1 cellular context compared by ENCODE assay signal in the genomic region with DNA sequence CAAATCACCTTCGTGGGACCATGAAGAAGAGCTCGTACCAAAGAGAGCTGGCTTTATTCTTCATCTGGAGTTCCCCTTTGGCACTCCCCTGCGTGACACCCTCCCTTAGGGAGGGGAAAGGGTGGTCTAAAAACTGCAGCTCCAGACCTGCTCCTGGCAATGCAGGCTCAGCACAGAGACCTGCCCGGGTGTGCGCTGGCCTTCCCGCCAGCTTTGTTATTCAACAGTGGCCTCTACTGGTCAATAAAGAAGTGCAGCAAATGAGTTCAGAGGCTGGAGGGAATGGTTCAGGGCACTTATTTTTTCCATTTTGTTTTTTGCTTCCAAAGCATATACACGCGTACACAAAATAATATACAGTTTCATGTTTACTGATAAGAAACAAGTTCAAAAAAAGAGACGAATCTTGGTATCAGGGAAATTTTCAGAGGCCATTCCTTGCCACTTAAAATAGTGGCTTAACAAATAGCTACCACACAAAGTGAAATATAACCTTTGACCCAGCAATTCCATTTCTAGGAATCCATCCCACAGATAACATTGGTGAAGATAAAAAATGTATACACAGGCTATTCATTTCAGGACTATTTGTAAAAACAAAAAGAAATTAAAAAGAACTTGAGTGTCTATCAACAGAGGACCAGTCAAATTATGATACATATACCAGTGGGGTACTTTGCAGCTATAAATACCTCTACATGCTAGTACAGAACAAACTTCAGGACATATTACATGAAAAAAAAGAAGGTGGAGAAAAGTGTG.
TF ChIP-seq lines count a peak whose summit lies in the region.

No MANE protein-coding gene starts in this region.

TF ChIP-seq in HepG2, 621 proteins besides CTCF, POLR2A, EP300 and RAD21 (continued from another document and continues in another):
- TF ChIP-seq, protein P1, sequence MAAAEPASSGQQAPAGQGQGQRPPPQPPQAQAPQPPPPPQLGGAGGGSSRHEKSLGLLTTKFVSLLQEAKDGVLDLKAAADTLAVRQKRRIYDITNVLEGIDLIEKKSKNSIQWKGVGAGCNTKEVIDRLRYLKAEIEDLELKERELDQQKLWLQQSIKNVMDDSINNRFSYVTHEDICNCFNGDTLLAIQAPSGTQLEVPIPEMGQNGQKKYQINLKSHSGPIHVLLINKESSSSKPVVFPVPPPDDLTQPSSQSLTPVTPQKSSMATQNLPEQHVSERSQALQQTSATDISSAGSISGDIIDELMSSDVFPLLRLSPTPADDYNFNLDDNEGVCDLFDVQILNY (CRISPR knock-in tag; conservative IDR thresholded peaks at IDR 0.05): no peak
- no peak for TF ChIP-seq ZFP1 (CRISPR knock-in tag; IDR thresholded peaks at IDR 0.05)
- TF ChIP-seq POLR2G (IDR thresholded peaks at IDR 0.05; ENCODE audit: low read depth, low read length): no peak
- no peak for TF ChIP-seq HNRNPH1 (optimal IDR thresholded peaks at IDR 0.05; ENCODE audit: low read depth, low read length)
- TF ChIP-seq SRSF4 (IDR thresholded peaks at IDR 0.05; ENCODE audit: low read depth, low read length, poor library complexity, severe bottlenecking): no peak
- no peak for TF ChIP-seq SP1 (IDR thresholded peaks at IDR 0.05)
- no peak for TF ChIP-seq SP1 (CRISPR knock-in tag; IDR thresholded peaks at IDR 0.05)
- TF ChIP-seq DR1 (CRISPR knock-in tag; IDR thresholded peaks at IDR 0.05): no peak
- TF ChIP-seq, protein P2, sequence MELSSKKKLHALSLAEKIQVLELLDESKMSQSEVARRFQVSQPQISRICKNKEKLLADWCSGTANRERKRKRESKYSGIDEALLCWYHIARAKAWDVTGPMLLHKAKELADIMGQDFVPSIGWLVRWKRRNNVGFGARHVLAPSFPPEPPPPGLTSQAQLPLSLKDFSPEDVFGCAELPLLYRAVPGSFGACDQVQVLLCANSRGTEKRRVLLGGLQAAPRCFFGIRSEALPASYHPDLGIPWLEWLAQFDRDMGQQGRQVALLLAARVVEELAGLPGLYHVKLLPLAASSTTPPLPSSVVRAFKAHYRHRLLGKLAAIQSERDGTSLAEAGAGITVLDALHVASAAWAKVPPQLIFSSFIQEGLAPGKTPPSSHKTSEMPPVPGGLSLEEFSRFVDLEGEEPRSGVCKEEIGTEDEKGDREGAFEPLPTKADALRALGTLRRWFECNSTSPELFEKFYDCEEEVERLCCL (CRISPR knock-in tag; IDR thresholded peaks at IDR 0.05; ENCODE audit: borderline replicate concordance): no peak
- TF ChIP-seq TEAD2 (CRISPR knock-in tag; IDR thresholded peaks at IDR 0.05): no peak
- no peak; the same call in 1 of the 2 replicates for TF ChIP-seq ZKSCAN8 (CRISPR knock-in tag; IDR thresholded peaks at IDR 0.05; ENCODE audit: borderline replicate concordance)
- TF ChIP-seq, protein P3, sequence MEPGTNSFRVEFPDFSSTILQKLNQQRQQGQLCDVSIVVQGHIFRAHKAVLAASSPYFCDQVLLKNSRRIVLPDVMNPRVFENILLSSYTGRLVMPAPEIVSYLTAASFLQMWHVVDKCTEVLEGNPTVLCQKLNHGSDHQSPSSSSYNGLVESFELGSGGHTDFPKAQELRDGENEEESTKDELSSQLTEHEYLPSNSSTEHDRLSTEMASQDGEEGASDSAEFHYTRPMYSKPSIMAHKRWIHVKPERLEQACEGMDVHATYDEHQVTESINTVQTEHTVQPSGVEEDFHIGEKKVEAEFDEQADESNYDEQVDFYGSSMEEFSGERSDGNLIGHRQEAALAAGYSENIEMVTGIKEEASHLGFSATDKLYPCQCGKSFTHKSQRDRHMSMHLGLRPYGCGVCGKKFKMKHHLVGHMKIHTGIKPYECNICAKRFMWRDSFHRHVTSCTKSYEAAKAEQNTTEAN (CRISPR knock-in tag; conservative IDR thresholded peaks at IDR 0.05): no peak
- TF ChIP-seq ZNF136 (CRISPR knock-in tag; IDR thresholded peaks at IDR 0.05; ENCODE audit: low read depth): no peak
- 0 out of 2 replicates have a peak, but pooled peaks have one; percentile 19 for TF ChIP-seq ERF (CRISPR knock-in tag; IDR thresholded peaks at IDR 0.05)
- TF ChIP-seq MED1 (CRISPR knock-in tag; IDR thresholded peaks at IDR 0.05): no peak
- TF ChIP-seq XRCC5 (optimal IDR thresholded peaks at IDR 0.05; ENCODE audit: low read length): peak; percentile 50
- TF ChIP-seq EZH2 (conservative IDR thresholded peaks at IDR 0.05; ENCODE audit: low read depth, low read length): no peak
- TF ChIP-seq ZNF614 (CRISPR knock-in tag; IDR thresholded peaks at IDR 0.05; ENCODE audit: borderline replicate concordance): no peak
- TF ChIP-seq, protein P4, sequence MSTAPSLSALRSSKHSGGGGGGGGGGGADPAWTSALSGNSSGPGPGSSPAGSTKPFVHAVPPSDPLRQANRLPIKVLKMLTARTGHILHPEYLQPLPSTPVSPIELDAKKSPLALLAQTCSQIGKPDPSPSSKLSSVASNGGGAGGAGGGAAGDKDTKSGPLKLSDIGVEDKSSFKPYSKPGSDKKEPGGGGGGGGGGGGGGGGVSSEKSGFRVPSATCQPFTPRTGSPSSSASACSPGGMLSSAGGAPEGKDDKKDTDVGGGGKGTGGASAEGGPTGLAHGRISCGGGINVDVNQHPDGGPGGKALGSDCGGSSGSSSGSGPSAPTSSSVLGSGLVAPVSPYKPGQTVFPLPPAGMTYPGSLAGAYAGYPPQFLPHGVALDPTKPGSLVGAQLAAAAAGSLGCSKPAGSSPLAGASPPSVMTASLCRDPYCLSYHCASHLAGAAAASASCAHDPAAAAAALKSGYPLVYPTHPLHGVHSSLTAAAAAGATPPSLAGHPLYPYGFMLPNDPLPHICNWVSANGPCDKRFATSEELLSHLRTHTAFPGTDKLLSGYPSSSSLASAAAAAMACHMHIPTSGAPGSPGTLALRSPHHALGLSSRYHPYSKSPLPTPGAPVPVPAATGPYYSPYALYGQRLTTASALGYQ (CRISPR knock-in tag; IDR thresholded peaks at IDR 0.05): no peak
- no peak for TF ChIP-seq ZFP36 (IDR thresholded peaks at IDR 0.05; ENCODE audit: borderline replicate concordance, low read depth, low read length, partially characterized antibody)
- no peak for TF ChIP-seq TP53 (CRISPR knock-in tag; conservative IDR thresholded peaks at IDR 0.05)
- TF ChIP-seq NFKB2 (CRISPR knock-in tag; IDR thresholded peaks at IDR 0.05; ENCODE audit: borderline replicate concordance): no peak
- peak in 1 of 2 experiments; percentile 61; a peak in 1 of 4 replicates for TF ChIP-seq NR2F1 (CRISPR knock-in tag; IDR thresholded peaks at IDR 0.05)
- TF ChIP-seq MEF2D (CRISPR knock-in tag; IDR thresholded peaks at IDR 0.05): no peak
- no peak for TF ChIP-seq JUNB (CRISPR knock-in tag; IDR thresholded peaks at IDR 0.05; ENCODE audit: borderline replicate concordance)
- TF ChIP-seq ZNF674 (CRISPR knock-in tag; IDR thresholded peaks at IDR 0.05; ENCODE audit: low read depth): no peak
- TF ChIP-seq TBL1XR1 (IDR thresholded peaks at IDR 0.05; ENCODE audit: borderline replicate concordance, low read length, partially characterized antibody): no peak
- TF ChIP-seq CEBPG (CRISPR knock-in tag; IDR thresholded peaks at IDR 0.05): no peak
- TF ChIP-seq SRSF9 (IDR thresholded peaks at IDR 0.05; ENCODE audit: borderline replicate concordance, insufficient read depth, low read depth, low read length, poor library complexity, severe bottlenecking): no peak
- TF ChIP-seq HMG20B (CRISPR knock-in tag; conservative IDR thresholded peaks at IDR 0.05): no peak
- TF ChIP-seq, protein P5, sequence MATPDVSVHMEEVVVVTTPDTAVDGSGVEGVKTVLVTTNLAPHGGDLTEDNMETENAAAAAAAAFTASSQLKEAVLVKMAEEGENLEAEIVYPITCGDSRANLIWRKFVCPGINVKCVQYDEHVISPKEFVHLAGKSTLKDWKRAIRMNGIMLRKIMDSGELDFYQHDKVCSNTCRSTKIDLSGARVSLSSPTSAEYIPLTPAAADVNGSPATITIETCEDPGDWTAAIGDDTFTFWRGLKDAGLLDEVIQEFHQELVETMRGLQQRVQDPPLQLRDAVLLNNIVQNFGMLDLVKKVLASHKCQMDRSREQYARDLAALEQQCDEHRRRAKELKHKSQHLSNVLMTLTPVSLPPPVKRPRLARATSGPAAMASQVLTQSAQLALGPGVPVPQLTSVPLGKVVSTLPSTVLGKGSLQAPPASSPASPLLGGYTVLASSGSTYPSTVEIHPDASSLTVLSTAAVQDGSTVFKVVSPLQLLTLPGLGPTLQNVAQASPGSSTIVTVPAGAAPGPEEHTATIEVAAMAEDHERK (CRISPR knock-in tag; IDR thresholded peaks at IDR 0.05; ENCODE audit: low read depth): no peak
- TF ChIP-seq TBX3 (IDR thresholded peaks at IDR 0.05; ENCODE audit: borderline replicate concordance): no peak
- TF ChIP-seq EED (CRISPR knock-in tag; IDR thresholded peaks at IDR 0.05): no peak
- TF ChIP-seq WIZ (CRISPR knock-in tag; IDR thresholded peaks at IDR 0.05): no peak
- TF ChIP-seq NR2F6 (IDR thresholded peaks at IDR 0.05): peak; percentile 48; the same call in 1 of the 2 replicates
- peak; percentile 65 for TF ChIP-seq NR2F6 (CRISPR knock-in tag; IDR thresholded peaks at IDR 0.05)
- TF ChIP-seq STAG1 (CRISPR knock-in tag; IDR thresholded peaks at IDR 0.05): peak; percentile 84
- no peak for TF ChIP-seq NFE2L2 (IDR thresholded peaks at IDR 0.05; ENCODE audit: low read length)
- TF ChIP-seq, protein P6, sequence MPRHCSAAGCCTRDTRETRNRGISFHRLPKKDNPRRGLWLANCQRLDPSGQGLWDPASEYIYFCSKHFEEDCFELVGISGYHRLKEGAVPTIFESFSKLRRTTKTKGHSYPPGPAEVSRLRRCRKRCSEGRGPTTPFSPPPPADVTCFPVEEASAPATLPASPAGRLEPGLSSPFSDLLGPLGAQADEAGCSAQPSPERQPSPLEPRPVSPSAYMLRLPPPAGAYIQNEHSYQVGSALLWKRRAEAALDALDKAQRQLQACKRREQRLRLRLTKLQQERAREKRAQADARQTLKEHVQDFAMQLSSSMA (CRISPR knock-in tag; IDR thresholded peaks at IDR 0.05): no peak
- TF ChIP-seq, protein P7, sequence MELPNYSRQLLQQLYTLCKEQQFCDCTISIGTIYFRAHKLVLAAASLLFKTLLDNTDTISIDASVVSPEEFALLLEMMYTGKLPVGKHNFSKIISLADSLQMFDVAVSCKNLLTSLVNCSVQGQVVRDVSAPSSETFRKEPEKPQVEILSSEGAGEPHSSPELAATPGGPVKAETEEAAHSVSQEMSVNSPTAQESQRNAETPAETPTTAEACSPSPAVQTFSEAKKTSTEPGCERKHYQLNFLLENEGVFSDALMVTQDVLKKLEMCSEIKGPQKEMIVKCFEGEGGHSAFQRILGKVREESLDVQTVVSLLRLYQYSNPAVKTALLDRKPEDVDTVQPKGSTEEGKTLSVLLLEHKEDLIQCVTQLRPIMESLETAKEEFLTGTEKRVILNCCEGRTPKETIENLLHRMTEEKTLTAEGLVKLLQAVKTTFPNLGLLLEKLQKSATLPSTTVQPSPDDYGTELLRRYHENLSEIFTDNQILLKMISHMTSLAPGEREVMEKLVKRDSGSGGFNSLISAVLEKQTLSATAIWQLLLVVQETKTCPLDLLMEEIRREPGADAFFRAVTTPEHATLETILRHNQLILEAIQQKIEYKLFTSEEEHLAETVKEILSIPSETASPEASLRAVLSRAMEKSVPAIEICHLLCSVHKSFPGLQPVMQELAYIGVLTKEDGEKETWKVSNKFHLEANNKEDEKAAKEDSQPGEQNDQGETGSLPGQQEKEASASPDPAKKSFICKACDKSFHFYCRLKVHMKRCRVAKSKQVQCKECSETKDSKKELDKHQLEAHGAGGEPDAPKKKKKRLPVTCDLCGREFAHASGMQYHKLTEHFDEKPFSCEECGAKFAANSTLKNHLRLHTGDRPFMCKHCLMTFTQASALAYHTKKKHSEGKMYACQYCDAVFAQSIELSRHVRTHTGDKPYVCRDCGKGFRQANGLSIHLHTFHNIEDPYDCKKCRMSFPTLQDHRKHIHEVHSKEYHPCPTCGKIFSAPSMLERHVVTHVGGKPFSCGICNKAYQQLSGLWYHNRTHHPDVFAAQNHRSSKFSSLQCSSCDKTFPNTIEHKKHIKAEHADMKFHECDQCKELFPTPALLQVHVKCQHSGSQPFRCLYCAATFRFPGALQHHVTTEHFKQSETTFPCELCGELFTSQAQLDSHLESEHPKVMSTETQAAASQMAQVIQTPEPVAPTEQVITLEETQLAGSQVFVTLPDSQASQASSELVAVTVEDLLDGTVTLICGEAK (IDR thresholded peaks at IDR 0.05): no peak
- TF ChIP-seq, protein P7 (CRISPR knock-in tag; IDR thresholded peaks at IDR 0.05): no peak
- TF ChIP-seq PPARG (CRISPR knock-in tag; conservative IDR thresholded peaks at IDR 0.05): peak; percentile 71
- no peak for TF ChIP-seq ZNF703 (CRISPR knock-in tag; IDR thresholded peaks at IDR 0.05; ENCODE audit: borderline replicate concordance)
- TF ChIP-seq SP140L (CRISPR knock-in tag; IDR thresholded peaks at IDR 0.05; ENCODE audit: borderline replicate concordance): no peak
- TF ChIP-seq, protein P8, sequence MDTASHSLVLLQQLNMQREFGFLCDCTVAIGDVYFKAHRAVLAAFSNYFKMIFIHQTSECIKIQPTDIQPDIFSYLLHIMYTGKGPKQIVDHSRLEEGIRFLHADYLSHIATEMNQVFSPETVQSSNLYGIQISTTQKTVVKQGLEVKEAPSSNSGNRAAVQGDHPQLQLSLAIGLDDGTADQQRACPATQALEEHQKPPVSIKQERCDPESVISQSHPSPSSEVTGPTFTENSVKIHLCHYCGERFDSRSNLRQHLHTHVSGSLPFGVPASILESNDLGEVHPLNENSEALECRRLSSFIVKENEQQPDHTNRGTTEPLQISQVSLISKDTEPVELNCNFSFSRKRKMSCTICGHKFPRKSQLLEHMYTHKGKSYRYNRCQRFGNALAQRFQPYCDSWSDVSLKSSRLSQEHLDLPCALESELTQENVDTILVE (CRISPR knock-in tag; IDR thresholded peaks at IDR 0.05): no peak
- no peak for TF ChIP-seq MXI1 (IDR thresholded peaks at IDR 0.05; ENCODE audit: borderline replicate concordance, low read depth, low read length)
- TF ChIP-seq ZNF326 (CRISPR knock-in tag; IDR thresholded peaks at IDR 0.05; ENCODE audit: borderline replicate concordance): no peak
